Comparison of ENCODE assay signal across 10 cellular contexts in genomic region chr14:31968107-31968810, GRCh38.
DNase-seq lines count a peak whose midpoint lies in the region; ATAC-seq and TF ChIP-seq lines count a peak whose summit lies in the region.
"Had no signal": no experiment of that assay in that cellular context is flagged by ENCODE, and none has a peak within 500 bp of the region (broad histone marks: within the 10 kb centered on the region; RNA-seq: fewer than 3 reads in every experiment).

No MANE protein-coding gene starts in this region.

- in situ Hi-C loops in KBM-7 (cut with MboI; ENCODE audit: low pct_unique_long_range_greater_than_20kb, low sequenced_read_pairs), result no loop called here

- H3K27ac ChIP-seq in endodermal cell (ENCODE audit: low read depth, low read length), result no peak overlapping the region

- peak; percentile 34 for DNase-seq in GM04504 (ENCODE audit: low read depth)
- DNase-seq in RPMI8226, result peak; percentile 37
- DNase-seq in kidney tubule cell (ENCODE audit: low spot score), result peak; percentile 82
- DNase-seq in NK-92 treated with Interleukin-12 subunit alpha and Interleukin-12 subunit beta, amount 100 ng/mL, for 24 hours (lab: John Stamatoyannopoulos, UW), result no peak
- DNase-seq in KBM-7, result no peak
- no peak for DNase-seq in endodermal cell
- DNase-seq: CD8-positive, alpha-beta T cell; foreskin melanocyte had no signal

- no peaks in the 10 kb centered on the region for H3K4me1 ChIP-seq in endodermal cell (ENCODE audit: control insufficient read depth, insufficient read depth, low read length)

- TF ChIP-seq CTCF in endodermal cell (conservative IDR thresholded peaks at IDR 0.05), result no peak

- H3K36me3 Mint-ChIP-seq in endodermal cell (ENCODE audit: low read depth), result no peaks in the 10 kb centered on the region
- H3K36me3 Mint-ChIP-seq: CD8-positive, alpha-beta T cell had no signal

- ATAC-seq in HG02642 (IDR thresholded peaks at IDR 0.05; ENCODE audit: poor library complexity, unreplicated experiment) (peak; percentile 46), GM18502 (IDR thresholded peaks at IDR 0.05; ENCODE audit: poor library complexity, unreplicated experiment) (no peak)
- ATAC-seq: CD8-positive, alpha-beta T cell had no signal

- 88 to 97% methylated on average over 4 of the region's 4 CpGs for WGBS in endodermal cell (ENCODE audit: insufficient coverage in 1 of 2, insufficient read length in 1 of 2), 2 experiments

- H3K4me3 ChIP-seq in endodermal cell (ENCODE audit: low read length), result no peak overlapping the region

- H3K4me1 Mint-ChIP-seq in endodermal cell, result no peaks in the 10 kb centered on the region

- no peaks in the 10 kb centered on the region for H3K36me3 ChIP-seq in endodermal cell (ENCODE audit: control insufficient read depth, insufficient read depth, low read length)

- H3K27me3 ChIP-seq in endodermal cell (ENCODE audit: control insufficient read depth, insufficient read depth, low read length, poor library complexity, severe bottlenecking), result no peaks in the 10 kb centered on the region

- H3K9me3 Mint-ChIP-seq in endodermal cell, result peaks cover 8% of the 10 kb centered on the region

- H3K9ac ChIP-seq in endodermal cell (ENCODE audit: extremely low read depth, low read length, poor library complexity, severe bottlenecking), result no peak overlapping the region

- H3K27ac Mint-ChIP-seq in endodermal cell, result no peak overlapping the region
- H3K27ac Mint-ChIP-seq: CD8-positive, alpha-beta T cell had no signal

- H3K9me3 ChIP-seq in endodermal cell (ENCODE audit: control insufficient read depth, low read length), result peaks cover 10% of the 10 kb centered on the region

- no peak overlapping the region for H3K4me3 Mint-ChIP-seq in endodermal cell
- H3K4me3 Mint-ChIP-seq: CD8-positive, alpha-beta T cell had no signal

- H3K27me3 Mint-ChIP-seq in endodermal cell (ENCODE audit: insufficient read depth), result no peaks in the 10 kb centered on the region

Comparison
In these comparisons a context has a peak if more than half of its experiments do, and no peak if none do; other contexts are left out.
1. DNase-seq: peak in GM04504 (single experiment), RPMI8226 (single experiment) and kidney tubule cell (single experiment); none in NK-92 treated with Interleukin-12 subunit alpha and Interleukin-12 subunit beta, amount 100 ng/mL, for 24 hours (single experiment), KBM-7 (single experiment) and endodermal cell (single experiment).